9 cellular contexts compared by ENCODE assay signal in the genomic region with DNA sequence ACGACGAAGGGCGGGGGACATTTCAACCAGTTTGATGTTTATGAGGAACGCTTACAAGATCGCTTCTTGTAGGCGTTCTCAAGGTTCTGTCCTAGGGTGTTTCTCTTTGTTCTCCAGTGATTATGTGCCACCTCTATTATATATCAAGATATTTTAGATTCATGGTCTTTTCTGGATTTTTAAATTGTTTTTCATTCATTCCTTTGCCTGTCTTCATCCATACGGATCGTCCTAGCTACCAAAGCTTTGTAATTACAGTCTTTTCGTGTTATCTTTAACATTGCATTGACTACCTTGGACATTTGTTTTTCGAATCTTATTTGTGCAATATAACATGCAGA. TPM values are rescaled to one million over a fixed set of nuclear protein-coding genes. Genes with fewer than 3 reads are reported as not detected.
DNase-seq lines count a peak whose midpoint lies in the region; ATAC-seq and TF ChIP-seq lines count a peak whose summit lies in the region.
"Had no signal": no experiment of that assay in that cellular context is flagged by ENCODE, and none has a peak within 500 bp of the region (broad histone marks: within the 10 kb centered on the region; RNA-seq: fewer than 3 reads in every experiment).

No MANE protein-coding gene starts in this region.

- H3K27me3 ChIP-seq in lower lobe of right lung (ENCODE audit: low read depth): peaks cover 4% of the 10 kb centered on the region

- no peaks in the 10 kb centered on the region for H3K36me3 ChIP-seq in lower lobe of right lung

- H3K9me3 Mint-ChIP-seq in activated naive CD4-positive, alpha-beta T cell treated with anti-CD3 and anti-CD28 coated beads, Interleukin-2, amount 50 U/mL, for 24 hours: no peaks in the 10 kb centered on the region
- no peaks in the 10 kb centered on the region for H3K9me3 Mint-ChIP-seq in activated naive CD8-positive, alpha-beta T cell treated with anti-CD3 and anti-CD28 coated beads, Interleukin-2, amount 10 ng/mL, durations not matched to agents 7 days and 5 days
- no peaks in the 10 kb centered on the region for H3K9me3 Mint-ChIP-seq in type B pancreatic cell

- H3K27ac Mint-ChIP-seq in activated naive CD4-positive, alpha-beta T cell treated with anti-CD3 and anti-CD28 coated beads, Interleukin-2, amount 50 U/mL, for 24 hours: peak overlapping the region; percentile 96
- H3K27ac Mint-ChIP-seq in activated naive CD8-positive, alpha-beta T cell treated with anti-CD3 and anti-CD28 coated beads, Interleukin-2, amount 10 ng/mL, durations not matched to agents 7 days and 5 days: peak overlapping the region; percentile 93
- peak overlapping the region; percentile 94 for H3K27ac Mint-ChIP-seq in type B pancreatic cell

- no peak for DNase-seq in activated naive CD4-positive, alpha-beta T cell (lab: John Stamatoyannopoulos, UW)
- DNase-seq in activated naive CD8-positive, alpha-beta T cell treated with anti-CD3 and anti-CD28 coated beads, Interleukin-2, amount 10 ng/mL, durations not matched to agents 7 days and 5 days: no peak
- DNase-seq in lower lobe of right lung (no peak), type B pancreatic cell (ENCODE audit: extremely low spot score, unreplicated experiment) (no peak), head of caudate nucleus (no peak)
- DNase-seq in activated CD4-positive, CD25-positive, alpha-beta regulatory T cell (lab: John Stamatoyannopoulos, UW): no peak

- peaks cover 23% of the 10 kb centered on the region for H3K4me1 ChIP-seq in lower lobe of right lung

- H3K4me3 ChIP-seq in lower lobe of right lung: peak overlapping the region; percentile 79

- H3K4me1 Mint-ChIP-seq in activated naive CD4-positive, alpha-beta T cell treated with anti-CD3 and anti-CD28 coated beads, Interleukin-2, amount 50 U/mL, for 24 hours: peaks cover 73% of the 10 kb centered on the region
- H3K4me1 Mint-ChIP-seq in activated naive CD8-positive, alpha-beta T cell treated with anti-CD3 and anti-CD28 coated beads, Interleukin-2, amount 10 ng/mL, durations not matched to agents 7 days and 5 days: peaks cover 54% of the 10 kb centered on the region
- H3K4me1 Mint-ChIP-seq in type B pancreatic cell (ENCODE audit: unreplicated experiment): peaks cover 32% of the 10 kb centered on the region

- H3K9me3 ChIP-seq in lower lobe of right lung: no peaks in the 10 kb centered on the region

- H3K27ac ChIP-seq in lower lobe of right lung: peak overlapping the region; percentile 91

- no peaks in the 10 kb centered on the region for H3K36me3 Mint-ChIP-seq in activated naive CD4-positive, alpha-beta T cell treated with anti-CD3 and anti-CD28 coated beads, Interleukin-2, amount 50 U/mL, for 24 hours
- peaks cover 10% of the 10 kb centered on the region for H3K36me3 Mint-ChIP-seq in activated naive CD8-positive, alpha-beta T cell treated with anti-CD3 and anti-CD28 coated beads, Interleukin-2, amount 10 ng/mL, durations not matched to agents 7 days and 5 days
- H3K36me3 Mint-ChIP-seq in type B pancreatic cell: no peaks in the 10 kb centered on the region

- TF ChIP-seq CTCF in lower lobe of right lung (IDR thresholded peaks at IDR 0.05): no peak
- peak; percentile 13 for TF ChIP-seq CTCF in type B pancreatic cell (conservative IDR thresholded peaks at IDR 0.05)

- H3K27me3 Mint-ChIP-seq in activated naive CD4-positive, alpha-beta T cell treated with anti-CD3 and anti-CD28 coated beads, Interleukin-2, amount 50 U/mL, for 24 hours: no peaks in the 10 kb centered on the region
- H3K27me3 Mint-ChIP-seq in activated naive CD8-positive, alpha-beta T cell treated with anti-CD3 and anti-CD28 coated beads, Interleukin-2, amount 10 ng/mL, durations not matched to agents 7 days and 5 days: no peaks in the 10 kb centered on the region
- peaks cover 6% of the 10 kb centered on the region for H3K27me3 Mint-ChIP-seq in type B pancreatic cell

- ATAC-seq in activated naive CD8-positive, alpha-beta T cell treated with anti-CD3 and anti-CD28 coated beads, Interleukin-2, amount 10 ng/mL, durations not matched to agents 7 days and 5 days (ENCODE audit: low read depth): no peak
- ATAC-seq in lower lobe of right lung: no peak
- no peak for ATAC-seq in GM21528 (IDR thresholded peaks at IDR 0.05; ENCODE audit: low FRiP score, unreplicated experiment)

- POLR2A ChIA-PET in activated naive CD8-positive, alpha-beta T cell treated with anti-CD3 and anti-CD28 coated beads, Interleukin-2, amount 10 ng/mL, durations not matched to agents 7 days and 5 days (lab: Charles Lee): interaction anchor here (0.6 to 1.0 kb wide), 2 partner anchors 95 to 598 kb away, joined by 5 to 8 read pairs; a partner anchor contains a TSS

- intact Hi-C loops in lower lobe of right lung (cut with DNase I): no loop called here
- intact Hi-C loops in head of caudate nucleus (cut with DNase I): no loop called here

- peak overlapping the region; percentile 93 for H3K4me3 Mint-ChIP-seq in activated naive CD4-positive, alpha-beta T cell treated with anti-CD3 and anti-CD28 coated beads, Interleukin-2, amount 50 U/mL, for 24 hours
- H3K4me3 Mint-ChIP-seq in activated naive CD8-positive, alpha-beta T cell treated with anti-CD3 and anti-CD28 coated beads, Interleukin-2, amount 10 ng/mL, durations not matched to agents 7 days and 5 days: peak overlapping the region; percentile 89
- peak overlapping the region; percentile 98 for H3K4me3 Mint-ChIP-seq in type B pancreatic cell

RNA-seq across cellular contexts. Expression of a gene that starts 0.3 kb away (rescaled TPM):
- total RNA-seq in activated naive CD8-positive, alpha-beta T cell treated with anti-CD3 and anti-CD28 coated beads, Interleukin-2, amount 10 ng/mL, durations not matched to agents 7 days and 5 days: 10 to 100 TPM; 17.5 to 20.7 TPM
- total RNA-seq in lower lobe of right lung (12.8 TPM), type B pancreatic cell (ENCODE audit: low replicate concordance) (15.3 and 19.2 TPM in 2 replicates)

RNA-seq across cellular contexts. Expression of a gene that starts 7.7 kb away (rescaled TPM):
- total RNA-seq in activated naive CD8-positive, alpha-beta T cell treated with anti-CD3 and anti-CD28 coated beads, Interleukin-2, amount 10 ng/mL, durations not matched to agents 7 days and 5 days: 1 to 10 TPM; 6.3 to 7.0 TPM
- 3.7 TPM for total RNA-seq in lower lobe of right lung
- total RNA-seq in type B pancreatic cell (ENCODE audit: low replicate concordance): 1.1 and 4.8 TPM in 2 replicates

RNA-seq across cellular contexts. Expression of a gene that starts 25.4 kb away (rescaled TPM):
- total RNA-seq in activated naive CD8-positive, alpha-beta T cell treated with anti-CD3 and anti-CD28 coated beads, Interleukin-2, amount 10 ng/mL, durations not matched to agents 7 days and 5 days: not detected
- total RNA-seq in lower lobe of right lung (not detected), type B pancreatic cell (ENCODE audit: low replicate concordance) (1.1 TPM in 1 of 2 replicates, not detected in the other)
- total RNA-seq: dermis microvascular lymphatic vessel endothelial cell had no signal

RNA-seq across cellular contexts. Expression of a gene that starts 41.6 kb away (rescaled TPM):
- under 1 TPM; 0.19 to 0.23 TPM for total RNA-seq in activated naive CD8-positive, alpha-beta T cell treated with anti-CD3 and anti-CD28 coated beads, Interleukin-2, amount 10 ng/mL, durations not matched to agents 7 days and 5 days
- total RNA-seq in lower lobe of right lung: not detected
- 0.74 and 2.7 TPM in 2 replicates for total RNA-seq in type B pancreatic cell (ENCODE audit: low replicate concordance)

RNA-seq across cellular contexts. Expression of a gene that starts 59.7 kb away (rescaled TPM):
- 10 to 100 TPM; 42.8 to 46.8 TPM for total RNA-seq in activated naive CD8-positive, alpha-beta T cell treated with anti-CD3 and anti-CD28 coated beads, Interleukin-2, amount 10 ng/mL, durations not matched to agents 7 days and 5 days
- 44.0 TPM for total RNA-seq in lower lobe of right lung
- 63.6 and 82.2 TPM in 2 replicates for total RNA-seq in type B pancreatic cell (ENCODE audit: low replicate concordance)
